ENCODE assay signal across 1 cellular context in the genomic region with DNA sequence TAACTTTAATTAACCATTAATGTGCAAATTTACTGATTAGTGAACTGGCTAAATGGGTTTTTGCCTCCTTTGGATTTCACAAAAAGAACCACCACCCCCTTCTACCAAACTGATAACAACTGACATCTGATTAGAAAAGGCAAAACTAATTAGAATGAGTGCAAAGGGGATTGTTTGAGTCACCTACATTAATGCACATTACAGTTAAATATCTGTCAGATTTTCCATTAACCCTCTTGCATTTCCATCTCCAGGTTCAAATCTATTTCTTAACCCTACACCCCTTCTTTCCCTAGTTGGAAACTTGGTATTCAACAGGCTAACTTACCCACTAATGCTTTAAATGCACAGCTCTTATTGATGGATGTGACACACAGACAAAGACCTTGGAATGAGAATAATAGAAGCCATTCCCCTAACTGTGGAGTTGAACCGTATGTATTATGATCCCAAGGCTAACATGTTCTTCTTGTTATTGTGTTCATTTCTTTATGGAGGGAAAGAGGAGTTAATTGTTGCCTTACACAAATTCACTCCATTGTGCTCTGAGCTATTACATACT.
TF ChIP-seq lines count a peak whose summit lies in the region.

No MANE protein-coding gene starts in this region.

TF ChIP-seq in IMR-90, 13 proteins besides CTCF, POLR2A, EP300 and RAD21:
- TF ChIP-seq NFE2L2 (IDR thresholded peaks at IDR 0.05; ENCODE audit: low read depth, low read length) (no peak), FOS (IDR thresholded peaks at IDR 0.05; ENCODE audit: low read depth, low read length) (no peak), BHLHE40 (IDR thresholded peaks at IDR 0.05; ENCODE audit: low read depth, low read length) (no peak), MAFK (IDR thresholded peaks at IDR 0.05; ENCODE audit: low read depth, low read length) (no peak), CHD1 (IDR thresholded peaks at IDR 0.05; ENCODE audit: low read depth, low read length) (no peak), CEBPB (IDR thresholded peaks at IDR 0.05; ENCODE audit: low read depth, low read length) (no peak), RCOR1 (IDR thresholded peaks at IDR 0.05; ENCODE audit: insufficient replicate concordance, low read length) (no peak), MAZ (IDR thresholded peaks at IDR 0.05; ENCODE audit: borderline replicate concordance, low read depth, low read length) (no peak), SMC3 (IDR thresholded peaks at IDR 0.05; ENCODE audit: low read depth, low read length) (no peak), MXI1 (IDR thresholded peaks at IDR 0.05; ENCODE audit: borderline replicate concordance, low read depth, low read length) (no peak), RFX5 (IDR thresholded peaks at IDR 0.05; ENCODE audit: low read depth, low read length) (no peak)
- TF ChIP-seq, protein P1, sequence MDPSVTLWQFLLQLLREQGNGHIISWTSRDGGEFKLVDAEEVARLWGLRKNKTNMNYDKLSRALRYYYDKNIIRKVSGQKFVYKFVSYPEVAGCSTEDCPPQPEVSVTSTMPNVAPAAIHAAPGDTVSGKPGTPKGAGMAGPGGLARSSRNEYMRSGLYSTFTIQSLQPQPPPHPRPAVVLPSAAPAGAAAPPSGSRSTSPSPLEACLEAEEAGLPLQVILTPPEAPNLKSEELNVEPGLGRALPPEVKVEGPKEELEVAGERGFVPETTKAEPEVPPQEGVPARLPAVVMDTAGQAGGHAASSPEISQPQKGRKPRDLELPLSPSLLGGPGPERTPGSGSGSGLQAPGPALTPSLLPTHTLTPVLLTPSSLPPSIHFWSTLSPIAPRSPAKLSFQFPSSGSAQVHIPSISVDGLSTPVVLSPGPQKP (IDR thresholded peaks at IDR 0.05; ENCODE audit: borderline replicate concordance, low read depth, low read length): no peak
- TF ChIP-seq, protein P2, sequence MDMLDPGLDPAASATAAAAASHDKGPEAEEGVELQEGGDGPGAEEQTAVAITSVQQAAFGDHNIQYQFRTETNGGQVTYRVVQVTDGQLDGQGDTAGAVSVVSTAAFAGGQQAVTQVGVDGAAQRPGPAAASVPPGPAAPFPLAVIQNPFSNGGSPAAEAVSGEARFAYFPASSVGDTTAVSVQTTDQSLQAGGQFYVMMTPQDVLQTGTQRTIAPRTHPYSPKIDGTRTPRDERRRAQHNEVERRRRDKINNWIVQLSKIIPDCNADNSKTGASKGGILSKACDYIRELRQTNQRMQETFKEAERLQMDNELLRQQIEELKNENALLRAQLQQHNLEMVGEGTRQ (IDR thresholded peaks at IDR 0.05; ENCODE audit: low read depth, low read length): no peak
